ENCODE assay signal across 26 cellular contexts in the genomic region with DNA sequence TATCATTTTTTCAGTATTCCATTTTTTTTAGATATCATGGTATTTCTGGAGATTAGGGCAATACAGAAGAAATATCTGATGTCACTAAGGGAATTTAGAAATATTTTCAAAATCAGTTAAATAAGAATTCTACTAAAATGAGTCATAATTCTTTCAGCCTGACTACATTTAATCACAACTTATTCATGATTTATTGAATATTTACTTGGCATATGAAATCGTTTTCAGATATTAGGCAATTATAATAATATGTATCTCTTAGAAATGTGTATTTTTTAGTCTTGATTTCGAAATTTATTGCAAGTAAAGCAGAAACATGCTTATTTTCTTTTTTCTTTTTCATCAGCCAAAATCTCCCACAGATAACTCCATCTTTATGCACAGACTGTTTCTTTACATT.
"Had no signal": no experiment of that assay in that cellular context is flagged by ENCODE, and none has a peak within 500 bp of the region (broad histone marks: within the 10 kb centered on the region; RNA-seq: fewer than 3 reads in every experiment).

No MANE protein-coding gene starts in this region.

- H3K36me3 ChIP-seq: adrenal gland, breast epithelium, Peyer's patch, SJSA1 had no signal

- H3K9me3 ChIP-seq: adrenal gland, breast epithelium, Peyer's patch, SJSA1 had no signal

- H3K27ac ChIP-seq: adrenal gland, breast epithelium, Peyer's patch, SJSA1 had no signal

- H3K27me3 ChIP-seq: adrenal gland, breast epithelium, Peyer's patch, SJSA1 had no signal

- H3K4me3 ChIP-seq: adrenal gland, breast epithelium, Peyer's patch, SJSA1 had no signal

- FAIRE-seq: TTC549 had no signal

- H3K4me1 ChIP-seq: adrenal gland, breast epithelium, Peyer's patch, SJSA1 had no signal

- DNase-seq: activated CD4-positive, alpha-beta memory T cell treated with anti-CD3 and anti-CD28 coated beads, Interleukin-2, amount 10 ng/mL, durations not matched to agents 7 days and 5 days; activated CD4-positive, alpha-beta T cell treated with anti-CD3 and anti-CD28 coated beads, Interleukin-2, amount 50 U/mL, for 1 hour; activated CD4-positive, CD25-positive, alpha-beta regulatory T cell; activated gamma-delta T cell treated with Interleukin-2 at 50 U/mL for 16 hours; activated naive CD4-positive, alpha-beta T cell treated with anti-CD3 and anti-CD28 coated beads, Interleukin-2, amount 10 ng/mL, durations not matched to agents 7 days and 5 days; activated naive CD8-positive, alpha-beta T cell treated with anti-CD3 and anti-CD28 coated beads for 36 hours; activated T-cell treated with anti-CD3 and anti-CD28 coated beads for 4 hours; activated T-cell treated with anti-CD3 and anti-CD28 coated beads, Interleukin-2, amount 50 U/mL, for 48 hours; adrenal gland; aorta; caudate nucleus; Karpas-422; NCI-H1436 treated with DMSO at 0.1 percent for 48 hours; NCI-H187; NCI-H2081; NCI-H510A treated with DMSO at 0.1 percent for 48 hours; NCI-H69; NK-92 treated with Interleukin-12 subunit alpha and Interleukin-12 subunit beta, amount 100 ng/mL, for 24 hours; OCI-M1; Peyer's patch; SHP77; T-helper 2 cell; T1000 had no signal
